20 cellular contexts compared by ENCODE assay signal in genomic region chr10:102233997-102234396, GRCh38.
"Had no signal": no experiment of that assay in that cellular context is flagged by ENCODE, and none has a peak within 500 bp of the region (broad histone marks: within the 10 kb centered on the region; RNA-seq: fewer than 3 reads in every experiment).

No MANE protein-coding gene starts in this region.

- H3K27ac ChIP-seq: esophagus squamous epithelium, gastroesophageal sphincter, pancreas, tibial artery, upper lobe of left lung, uterus had no signal

- H3K27ac Mint-ChIP-seq: naive thymus-derived CD4-positive, alpha-beta T cell; progenitor cell of endocrine pancreas; stimulated activated effector memory CD8-positive, alpha-beta T cell treated with anti-CD3 and anti-CD28 coated beads, Interleukin-12 subunit alpha, Interleukin-12 subunit beta, amount 100 ng/mL, for 72 hours; stimulated activated naive CD8-positive, alpha-beta T cell treated with anti-CD3 and anti-CD28 coated beads, Interleukin-15, Interleukin-2, amounts not matched to agents 100 ng/mL and 50 ng/mL, for 24 hours had no signal

- H3K4me3 Mint-ChIP-seq: naive thymus-derived CD4-positive, alpha-beta T cell; stimulated activated effector memory CD8-positive, alpha-beta T cell treated with anti-CD3 and anti-CD28 coated beads, Interleukin-12 subunit alpha, Interleukin-12 subunit beta, amount 100 ng/mL, for 72 hours; stimulated activated naive CD8-positive, alpha-beta T cell treated with anti-CD3 and anti-CD28 coated beads, Interleukin-15, Interleukin-2, amounts not matched to agents 100 ng/mL and 50 ng/mL, for 24 hours had no signal

- H3K4me3 ChIP-seq: esophagus squamous epithelium, gastroesophageal sphincter, pancreas, tibial artery, upper lobe of left lung, uterus had no signal

- H3K36me3 Mint-ChIP-seq: naive thymus-derived CD4-positive, alpha-beta T cell; stimulated activated effector memory CD8-positive, alpha-beta T cell treated with anti-CD3 and anti-CD28 coated beads, Interleukin-12 subunit alpha, Interleukin-12 subunit beta, amount 100 ng/mL, for 72 hours had no signal

- H3K36me3 ChIP-seq: esophagus squamous epithelium, gastroesophageal sphincter, pancreas, tibial artery, upper lobe of left lung, uterus had no signal

- H3K9me3 ChIP-seq: esophagus squamous epithelium, gastroesophageal sphincter, pancreas, tibial artery, upper lobe of left lung, uterus had no signal

- H3K27me3 ChIP-seq: pancreas had no signal

- H3K9me3 Mint-ChIP-seq: naive thymus-derived CD4-positive, alpha-beta T cell; stimulated activated effector memory CD8-positive, alpha-beta T cell treated with anti-CD3 and anti-CD28 coated beads, Interleukin-12 subunit alpha, Interleukin-12 subunit beta, amount 100 ng/mL, for 72 hours; stimulated activated naive CD8-positive, alpha-beta T cell treated with anti-CD3 and anti-CD28 coated beads, Interleukin-15, Interleukin-2, amounts not matched to agents 100 ng/mL and 50 ng/mL, for 24 hours had no signal

- ATAC-seq: gastroesophageal sphincter; left lobe of liver; naive thymus-derived CD4-positive, alpha-beta T cell; pancreas; right cardiac atrium; stimulated activated effector memory CD8-positive, alpha-beta T cell treated with anti-CD3 and anti-CD28 coated beads, Interleukin-12 subunit alpha, Interleukin-12 subunit beta, amount 100 ng/mL, for 72 hours had no signal

- DNase-seq: dermis blood vessel endothelial cell; esophagus squamous epithelium; foreskin fibroblast; glutamatergic neuron; islet precursor cell; mammary epithelial cell; naive thymus-derived CD4-positive, alpha-beta T cell; occipital lobe; pancreas; right cardiac atrium; stimulated activated CD4-positive, alpha-beta T cell treated with anti-CD3 and anti-CD28 coated beads, Interleukin-4, amount 100 ng/mL, for 1 hour; stimulated activated CD8-positive, alpha-beta memory T cell treated with anti-CD3 and anti-CD28 coated beads, Interleukin-4, amount 100 ng/mL, for 48 hours; tibial artery; upper lobe of left lung; uterus had no signal
